Comparison of ENCODE assay signal across 23 cellular contexts in genomic region chr10:131544495-131544894, GRCh38.
DNase-seq lines count a peak whose midpoint lies in the region; ATAC-seq, FAIRE-seq and TF ChIP-seq lines count a peak whose summit lies in the region.
"Had no signal": no experiment of that assay in that cellular context is flagged by ENCODE, and none has a peak within 500 bp of the region (broad histone marks: within the 10 kb centered on the region; RNA-seq: fewer than 3 reads in every experiment).

No MANE protein-coding gene starts in this region.

- no peak overlapping the region for H2AFZ ChIP-seq in H1 (ENCODE audit: low read length)

- no peak overlapping the region for H4K5ac ChIP-seq in H1 (ENCODE audit: insufficient read length, low read depth, low read length)

- no peaks in the 10 kb centered on the region for H4K20me1 ChIP-seq in H1 (replicated peaks in 1 of 2; ENCODE audit: control insufficient read depth in 1 of 2, insufficient read depth in 2 of 2, low read length in 2 of 2)

- H3K9me3 ChIP-seq in right atrium auricular region: no peaks in the 10 kb centered on the region
- H3K9me3 ChIP-seq in heart left ventricle: no peaks in the 10 kb centered on the region
- H3K9me3 ChIP-seq in H1 (ENCODE audit: insufficient read depth in 2 of 2, low read depth in 1 of 2, low read length in 1 of 2): no peaks in the 10 kb centered on the region
- no peaks in the 10 kb centered on the region for H3K9me3 ChIP-seq in HAP-1
- H3K9me3 ChIP-seq: A549, Caco-2 had no signal

- no peak for FAIRE-seq in H1 (lab: Jason Lieb, UNC)
- FAIRE-seq: A549, D721Med, G401.6, GM12891, GM19239 had no signal

- H2BK5ac ChIP-seq in H1 (ENCODE audit: low read depth, low read length): no peak overlapping the region; the same call in 1 of the 2 replicates

- no peak for ATAC-seq in heart left ventricle
- ATAC-seq: A549; CD8-positive, alpha-beta T cell had no signal

- no peak overlapping the region for H2BK15ac ChIP-seq in H1 (ENCODE audit: low read length)

- H3K79me1 ChIP-seq in H1 (ENCODE audit: low read depth, low read length): no peaks in the 10 kb centered on the region

- H3K79me2 ChIP-seq in H1 (ENCODE audit: control insufficient read depth in 1 of 2, insufficient read depth in 2 of 2, low read length in 2 of 2): no peaks in the 10 kb centered on the region

- no peak overlapping the region for H3K56ac ChIP-seq in H1 (replicated peaks; ENCODE audit: insufficient read length, low read depth, low read length)

- no peak overlapping the region for H3K4me3 Mint-ChIP-seq in osteocyte (ENCODE audit: unreplicated experiment)
- H3K4me3 Mint-ChIP-seq: B cell; CD4-positive, alpha-beta T cell; CD8-positive, alpha-beta T cell had no signal

- intact Hi-C loops in heart left ventricle (cut with DNase I): no loop called here

- TF ChIP-seq RAD21 in H1 (IDR thresholded peaks at IDR 0.05 in 1 of 2, conservative IDR thresholded peaks at IDR 0.05 in 1 of 2; ENCODE audit: low read depth in 2 of 2, low read length in 2 of 2): no peak

- H3K27me3 ChIP-seq in right atrium auricular region (no peaks in the 10 kb centered on the region), heart left ventricle (peaks cover 0 to 24% (median 5%) of the 10 kb centered on the region in 9 donors), H1 (replicated peaks in 1 of 4; ENCODE audit: control insufficient read depth in 3 of 4, extremely low read depth in 1 of 4, insufficient read depth in 3 of 4, low read length in 3 of 4) (no peaks in the 10 kb centered on the region), HAP-1 (ENCODE audit: low read depth) (no peaks in the 10 kb centered on the region)

- no peaks in the 10 kb centered on the region for H3K36me3 Mint-ChIP-seq in osteocyte (ENCODE audit: unreplicated experiment)
- H3K36me3 Mint-ChIP-seq: CD8-positive, alpha-beta T cell had no signal

- no peak for TF ChIP-seq EP300 in H1 (IDR thresholded peaks at IDR 0.05; ENCODE audit: borderline replicate concordance in 1 of 2, low read depth in 2 of 2, low read length in 2 of 2)

- H2AK5ac ChIP-seq in H1 (ENCODE audit: low read depth, low read length): no peak overlapping the region

- CTCF ChIA-PET in H1 (lab: Charles Lee; ENCODE audit: partially characterized antibody): interaction anchor here (0.5 to 1.6 kb wide), 5 partner anchors 9 to 454 kb away, joined by 3 to 5 read pairs (median 3); no protein-coding TSS in a partner anchor

- H4K8ac ChIP-seq in H1 (ENCODE audit: extremely low read depth, insufficient read depth, low read length): no peak overlapping the region

- no peak overlapping the region for H3K14ac ChIP-seq in H1 (ENCODE audit: insufficient read length)

- no peak overlapping the region for H4K91ac ChIP-seq in H1 (replicated peaks; ENCODE audit: insufficient read length, low read length)

- H3K9ac ChIP-seq in H1 (replicated peaks in 1 of 4; ENCODE audit: extremely low read depth in 1 of 4, low read depth in 3 of 4, low read length in 3 of 4): no peak overlapping the region
- H3K9ac ChIP-seq: BLaER1 treated with 17β-estradiol and CSF1 and Interleukin-3, amounts not matched to agents 10 nM and 100 nM had no signal

- no peak overlapping the region for H3K23ac ChIP-seq in H1 (ENCODE audit: insufficient read length)

- H3K4me3 ChIP-seq in right atrium auricular region: no peak overlapping the region
- H3K4me3 ChIP-seq in heart left ventricle: no peak overlapping the region
- H3K4me3 ChIP-seq in H1 (ENCODE audit: extremely low read depth in 1 of 4, insufficient read depth in 2 of 4, low read depth in 3 of 4, low read length in 4 of 4): no peak overlapping the region
- no peak overlapping the region for H3K4me3 ChIP-seq in HAP-1
- H3K4me3 ChIP-seq: A549; BLaER1 treated with 17β-estradiol and CSF1 and Interleukin-3, amounts not matched to agents 10 nM and 100 nM had no signal

- peak; percentile 28 for DNase-seq in right atrium auricular region (ENCODE audit: low spot score)
- no peak for DNase-seq in heart left ventricle
- no peak for DNase-seq in H1 (ENCODE audit: low read depth in 1 of 2, low spot score in 2 of 2)
- DNase-seq in osteocyte (ENCODE audit: extremely low spot score, unreplicated experiment): peak; percentile 67
- no peak for DNase-seq in NCI-H226
- DNase-seq in HAP-1 (ENCODE audit: low spot score in 2 of 2): no peak
- no peak for DNase-seq in NCI-H1436 (lab: John Stamatoyannopoulos, UW)
- DNase-seq: AML-193; Caco-2; Calu3; CD4-positive, alpha-beta T cell; CD8-positive, alpha-beta T cell; DMS79 treated with DMSO at 0.1 percent for 48 hours; GF-D8 had no signal

- no peak overlapping the region for H3K18ac ChIP-seq in H1 (ENCODE audit: extremely low read depth, low read length)

- no peak overlapping the region for H2BK120ac ChIP-seq in H1 (replicated peaks; ENCODE audit: low read depth, low read length)

- no peaks in the 10 kb centered on the region for H3K23me2 ChIP-seq in H1 (ENCODE audit: low read depth, low read length)

- H3K4me1 Mint-ChIP-seq in osteocyte (ENCODE audit: unreplicated experiment): no peaks in the 10 kb centered on the region
- H3K4me1 Mint-ChIP-seq: B cell had no signal

- TF ChIP-seq CTCF in right atrium auricular region (IDR thresholded peaks at IDR 0.05) (no peak), heart left ventricle (IDR thresholded peaks at IDR 0.05) (no peak), H1 (IDR thresholded peaks at IDR 0.05; ENCODE audit: control extremely low read depth in 1 of 3, insufficient read depth in 1 of 3, low read depth in 1 of 3, low read length in 3 of 3) (no peak), osteocyte (IDR thresholded peaks at IDR 0.05) (no peak)

- no peak overlapping the region for H2BK20ac ChIP-seq in H1 (ENCODE audit: low read length)

- H3K4me1 ChIP-seq in right atrium auricular region (no peaks in the 10 kb centered on the region), heart left ventricle (no peaks in the 10 kb centered on the region), H1 (replicated peaks in 1 of 4; ENCODE audit: control insufficient read depth in 3 of 4, insufficient read depth in 4 of 4, low read length in 3 of 4) (no peaks in the 10 kb centered on the region; a peak in 2 of 7 replicates), HAP-1 (no peaks in the 10 kb centered on the region)
- H3K4me1 ChIP-seq: A549, Caco-2 had no signal

- H3K27ac Mint-ChIP-seq in osteocyte (ENCODE audit: unreplicated experiment): no peak overlapping the region
- H3K27ac Mint-ChIP-seq: B cell; CD4-positive, alpha-beta T cell; CD8-positive, alpha-beta T cell had no signal

- TF ChIP-seq POLR2A in heart left ventricle (IDR thresholded peaks at IDR 0.05) (no peak), H1 (IDR thresholded peaks at IDR 0.05; ENCODE audit: control extremely low read depth in 1 of 2, low read depth in 2 of 2, low read length in 2 of 2) (no peak)

- POLR2A ChIA-PET in H1 (lab: Charles Lee; ENCODE audit: partially characterized antibody): interaction anchor here (0.6 kb wide), 1 partner anchor 189 kb away, joined by 3 read pairs; no protein-coding TSS in a partner anchor

- no peak overlapping the region for H3K4me2 ChIP-seq in H1 (ENCODE audit: insufficient read depth in 1 of 2, low read depth in 2 of 2, low read length in 2 of 2)
- H3K4me2 ChIP-seq: A549; BLaER1 treated with 17β-estradiol and CSF1 and Interleukin-3, amounts not matched to agents 10 nM and 100 nM had no signal

- H3K9me3 Mint-ChIP-seq in osteocyte (ENCODE audit: unreplicated experiment): peaks cover 16% of the 10 kb centered on the region
- H3K9me3 Mint-ChIP-seq: CD4-positive, alpha-beta T cell; CD8-positive, alpha-beta T cell had no signal

- 72 to 77% (median 75%) methylated on average over 8 of the region's 8 CpGs for WGBS in heart left ventricle, 4 donors
- WGBS in H1 (ENCODE audit: extremely low coverage in 1 of 2, insufficient coverage in 1 of 2, insufficient read length in 1 of 2, insufficient replicate concordance in 2 of 2, low coverage in 1 of 2, low lambda C conversion rate in 2 of 2, missing lambda C conversion rate in 1 of 2), 2 experiments: 86% methylated on average over 7 of the region's 8 CpGs; no CpG with 5 or more reads in 1 of the 2 experiments

- no peak overlapping the region for H3K27ac ChIP-seq in right atrium auricular region
- H3K27ac ChIP-seq in heart left ventricle: no peak overlapping the region
- no peak overlapping the region for H3K27ac ChIP-seq in H1 (ENCODE audit: low read depth, low read length)
- H3K27ac ChIP-seq: 22Rv1; A549; BLaER1 treated with 17β-estradiol and CSF1 and Interleukin-3, amounts not matched to agents 10 nM and 100 nM; C4-2B had no signal

- no peaks in the 10 kb centered on the region for H3K27me3 Mint-ChIP-seq in osteocyte (ENCODE audit: unreplicated experiment)

- H2BK12ac ChIP-seq in H1 (ENCODE audit: low read depth, low read length): peak overlapping the region; percentile 50; the same call in 1 of the 2 replicates

- in situ Hi-C loops in HAP-1 (cut with MboI; ENCODE audit: low sequenced_read_pairs): no loop called here

- H3K36me3 ChIP-seq in right atrium auricular region (no peaks in the 10 kb centered on the region), heart left ventricle (no peaks in the 10 kb centered on the region), H1 (ENCODE audit: control insufficient read depth in 2 of 4, insufficient read depth in 4 of 4, low read length in 3 of 4) (no peaks in the 10 kb centered on the region), HAP-1 (replicated peaks) (no peaks in the 10 kb centered on the region)
- H3K36me3 ChIP-seq: BLaER1 treated with 17β-estradiol and CSF1 and Interleukin-3, amounts not matched to agents 10 nM and 100 nM had no signal

- no peak overlapping the region for H3K4ac ChIP-seq in H1 (replicated peaks; ENCODE audit: insufficient read length, low read depth, low read length)

TF ChIP-seq in H1, 55 proteins besides CTCF, POLR2A, EP300 and RAD21 (continues in another document):
- TF ChIP-seq POU5F1 (IDR thresholded peaks at IDR 0.05; ENCODE audit: low read depth, low read length): no peak
- no peak for TF ChIP-seq POLR2AphosphoS5 (IDR thresholded peaks at IDR 0.05; ENCODE audit: low read depth, low read length)
- no peak for TF ChIP-seq E2F6 (IDR thresholded peaks at IDR 0.05)
- no peak for TF ChIP-seq BCL11A (IDR thresholded peaks at IDR 0.05; ENCODE audit: low read depth in 2 of 2, low read length in 2 of 2)
- TF ChIP-seq SIRT6 (IDR thresholded peaks at IDR 0.05; ENCODE audit: low read length): no peak
- no peak for TF ChIP-seq BRCA1 (IDR thresholded peaks at IDR 0.05; ENCODE audit: low read depth, low read length)
- no peak for TF ChIP-seq RFX5 (IDR thresholded peaks at IDR 0.05; ENCODE audit: borderline replicate concordance, low read depth, low read length)

Comparison
In these comparisons a context has a peak if more than half of its experiments do, and no peak if none do; other contexts are left out.
1. DNase-seq: peak in right atrium auricular region (single experiment) and osteocyte (single experiment); none in heart left ventricle (0 of 5), H1 (0 of 2), NCI-H226 (single experiment), HAP-1 (0 of 2) and NCI-H1436 (single experiment).